Comparison of ENCODE assay signal across 1 cellular context in the genomic region with DNA sequence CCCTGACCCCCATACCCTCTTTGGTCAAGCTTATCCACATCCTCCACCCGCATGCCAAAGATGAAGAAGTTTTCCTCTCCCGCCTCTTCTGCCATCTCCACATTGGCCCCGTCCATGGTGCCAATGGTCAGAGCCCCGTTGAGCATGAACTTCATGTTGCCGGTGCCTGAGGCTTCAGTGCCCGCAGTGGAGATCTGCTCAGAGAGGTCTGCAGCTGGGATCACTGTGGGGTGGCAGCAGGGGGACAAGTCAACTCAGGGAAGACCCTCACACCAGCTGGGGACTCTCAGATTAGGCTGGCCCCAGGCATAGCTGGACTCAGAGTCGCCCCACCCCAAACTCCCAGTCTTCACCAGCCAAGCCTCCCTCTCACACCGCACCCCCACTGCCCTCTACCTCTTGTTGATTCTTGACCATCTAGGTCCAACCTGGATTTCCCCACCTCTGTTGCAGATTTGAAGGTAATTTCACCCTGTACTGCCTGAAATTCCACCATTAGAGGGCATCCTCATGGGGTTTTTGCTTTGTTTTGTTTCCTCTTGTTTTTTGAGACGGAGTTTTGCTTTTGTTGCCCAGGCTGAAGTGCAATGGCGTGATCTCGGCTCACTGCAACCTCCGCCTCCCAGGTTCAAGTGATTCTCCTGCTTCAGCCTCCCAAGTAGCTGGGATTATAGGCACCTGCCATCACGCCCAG.
TF ChIP-seq lines count a peak whose summit lies in the region.

No MANE protein-coding gene starts in this region.

TF ChIP-seq in H1, 55 proteins besides CTCF, POLR2A, EP300 and RAD21:
- TF ChIP-seq BRCA1 (IDR thresholded peaks at IDR 0.05; ENCODE audit: low read depth, low read length) (no peak), SP1 (IDR thresholded peaks at IDR 0.05; ENCODE audit: low read depth, low read length) (no peak), EZH2 (IDR thresholded peaks at IDR 0.05; ENCODE audit: low read depth, low read length, severe bottlenecking) (no peak), RNF2 (IDR thresholded peaks at IDR 0.05; ENCODE audit: borderline replicate concordance, low read depth, low read length, missing control alignments, poor library complexity, severe bottlenecking) (no peak), SUZ12 (IDR thresholded peaks at IDR 0.05; ENCODE audit: low read length) (no peak), KDM4A (IDR thresholded peaks at IDR 0.05; ENCODE audit: low read depth, low read length, severe bottlenecking) (no peak), GTF2F1 (IDR thresholded peaks at IDR 0.05; ENCODE audit: borderline replicate concordance, low read depth, low read length) (no peak), FOSL1 (IDR thresholded peaks at IDR 0.05; ENCODE audit: insufficient read depth, low read depth, low read length) (no peak), POU5F1 (IDR thresholded peaks at IDR 0.05; ENCODE audit: low read depth, low read length) (no peak), MAFK (IDR thresholded peaks at IDR 0.05; ENCODE audit: low read depth, low read length) (no peak), SIRT6 (IDR thresholded peaks at IDR 0.05; ENCODE audit: low read length) (no peak), CHD2 (IDR thresholded peaks at IDR 0.05; ENCODE audit: low read length) (no peak), SAP30 (IDR thresholded peaks at IDR 0.05; ENCODE audit: insufficient read depth, insufficient replicate concordance, low read length) (no peak), JUN (IDR thresholded peaks at IDR 0.05; ENCODE audit: low read depth, low read length) (no peak)
- TF ChIP-seq, protein P1, sequence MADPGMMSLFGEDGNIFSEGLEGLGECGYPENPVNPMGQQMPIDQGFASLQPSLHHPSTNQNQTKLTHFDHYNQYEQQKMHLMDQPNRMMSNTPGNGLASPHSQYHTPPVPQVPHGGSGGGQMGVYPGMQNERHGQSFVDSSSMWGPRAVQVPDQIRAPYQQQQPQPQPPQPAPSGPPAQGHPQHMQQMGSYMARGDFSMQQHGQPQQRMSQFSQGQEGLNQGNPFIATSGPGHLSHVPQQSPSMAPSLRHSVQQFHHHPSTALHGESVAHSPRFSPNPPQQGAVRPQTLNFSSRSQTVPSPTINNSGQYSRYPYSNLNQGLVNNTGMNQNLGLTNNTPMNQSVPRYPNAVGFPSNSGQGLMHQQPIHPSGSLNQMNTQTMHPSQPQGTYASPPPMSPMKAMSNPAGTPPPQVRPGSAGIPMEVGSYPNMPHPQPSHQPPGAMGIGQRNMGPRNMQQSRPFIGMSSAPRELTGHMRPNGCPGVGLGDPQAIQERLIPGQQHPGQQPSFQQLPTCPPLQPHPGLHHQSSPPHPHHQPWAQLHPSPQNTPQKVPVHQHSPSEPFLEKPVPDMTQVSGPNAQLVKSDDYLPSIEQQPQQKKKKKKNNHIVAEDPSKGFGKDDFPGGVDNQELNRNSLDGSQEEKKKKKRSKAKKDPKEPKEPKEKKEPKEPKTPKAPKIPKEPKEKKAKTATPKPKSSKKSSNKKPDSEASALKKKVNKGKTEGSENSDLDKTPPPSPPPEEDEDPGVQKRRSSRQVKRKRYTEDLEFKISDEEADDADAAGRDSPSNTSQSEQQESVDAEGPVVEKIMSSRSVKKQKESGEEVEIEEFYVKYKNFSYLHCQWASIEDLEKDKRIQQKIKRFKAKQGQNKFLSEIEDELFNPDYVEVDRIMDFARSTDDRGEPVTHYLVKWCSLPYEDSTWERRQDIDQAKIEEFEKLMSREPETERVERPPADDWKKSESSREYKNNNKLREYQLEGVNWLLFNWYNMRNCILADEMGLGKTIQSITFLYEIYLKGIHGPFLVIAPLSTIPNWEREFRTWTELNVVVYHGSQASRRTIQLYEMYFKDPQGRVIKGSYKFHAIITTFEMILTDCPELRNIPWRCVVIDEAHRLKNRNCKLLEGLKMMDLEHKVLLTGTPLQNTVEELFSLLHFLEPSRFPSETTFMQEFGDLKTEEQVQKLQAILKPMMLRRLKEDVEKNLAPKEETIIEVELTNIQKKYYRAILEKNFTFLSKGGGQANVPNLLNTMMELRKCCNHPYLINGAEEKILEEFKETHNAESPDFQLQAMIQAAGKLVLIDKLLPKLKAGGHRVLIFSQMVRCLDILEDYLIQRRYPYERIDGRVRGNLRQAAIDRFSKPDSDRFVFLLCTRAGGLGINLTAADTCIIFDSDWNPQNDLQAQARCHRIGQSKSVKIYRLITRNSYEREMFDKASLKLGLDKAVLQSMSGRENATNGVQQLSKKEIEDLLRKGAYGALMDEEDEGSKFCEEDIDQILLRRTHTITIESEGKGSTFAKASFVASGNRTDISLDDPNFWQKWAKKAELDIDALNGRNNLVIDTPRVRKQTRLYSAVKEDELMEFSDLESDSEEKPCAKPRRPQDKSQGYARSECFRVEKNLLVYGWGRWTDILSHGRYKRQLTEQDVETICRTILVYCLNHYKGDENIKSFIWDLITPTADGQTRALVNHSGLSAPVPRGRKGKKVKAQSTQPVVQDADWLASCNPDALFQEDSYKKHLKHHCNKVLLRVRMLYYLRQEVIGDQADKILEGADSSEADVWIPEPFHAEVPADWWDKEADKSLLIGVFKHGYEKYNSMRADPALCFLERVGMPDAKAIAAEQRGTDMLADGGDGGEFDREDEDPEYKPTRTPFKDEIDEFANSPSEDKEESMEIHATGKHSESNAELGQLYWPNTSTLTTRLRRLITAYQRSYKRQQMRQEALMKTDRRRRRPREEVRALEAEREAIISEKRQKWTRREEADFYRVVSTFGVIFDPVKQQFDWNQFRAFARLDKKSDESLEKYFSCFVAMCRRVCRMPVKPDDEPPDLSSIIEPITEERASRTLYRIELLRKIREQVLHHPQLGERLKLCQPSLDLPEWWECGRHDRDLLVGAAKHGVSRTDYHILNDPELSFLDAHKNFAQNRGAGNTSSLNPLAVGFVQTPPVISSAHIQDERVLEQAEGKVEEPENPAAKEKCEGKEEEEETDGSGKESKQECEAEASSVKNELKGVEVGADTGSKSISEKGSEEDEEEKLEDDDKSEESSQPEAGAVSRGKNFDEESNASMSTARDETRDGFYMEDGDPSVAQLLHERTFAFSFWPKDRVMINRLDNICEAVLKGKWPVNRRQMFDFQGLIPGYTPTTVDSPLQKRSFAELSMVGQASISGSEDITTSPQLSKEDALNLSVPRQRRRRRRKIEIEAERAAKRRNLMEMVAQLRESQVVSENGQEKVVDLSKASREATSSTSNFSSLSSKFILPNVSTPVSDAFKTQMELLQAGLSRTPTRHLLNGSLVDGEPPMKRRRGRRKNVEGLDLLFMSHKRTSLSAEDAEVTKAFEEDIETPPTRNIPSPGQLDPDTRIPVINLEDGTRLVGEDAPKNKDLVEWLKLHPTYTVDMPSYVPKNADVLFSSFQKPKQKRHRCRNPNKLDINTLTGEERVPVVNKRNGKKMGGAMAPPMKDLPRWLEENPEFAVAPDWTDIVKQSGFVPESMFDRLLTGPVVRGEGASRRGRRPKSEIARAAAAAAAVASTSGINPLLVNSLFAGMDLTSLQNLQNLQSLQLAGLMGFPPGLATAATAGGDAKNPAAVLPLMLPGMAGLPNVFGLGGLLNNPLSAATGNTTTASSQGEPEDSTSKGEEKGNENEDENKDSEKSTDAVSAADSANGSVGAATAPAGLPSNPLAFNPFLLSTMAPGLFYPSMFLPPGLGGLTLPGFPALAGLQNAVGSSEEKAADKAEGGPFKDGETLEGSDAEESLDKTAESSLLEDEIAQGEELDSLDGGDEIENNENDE (IDR thresholded peaks at IDR 0.05; ENCODE audit: insufficient replicate concordance, low read length): no peak
